In the genomic region with DNA sequence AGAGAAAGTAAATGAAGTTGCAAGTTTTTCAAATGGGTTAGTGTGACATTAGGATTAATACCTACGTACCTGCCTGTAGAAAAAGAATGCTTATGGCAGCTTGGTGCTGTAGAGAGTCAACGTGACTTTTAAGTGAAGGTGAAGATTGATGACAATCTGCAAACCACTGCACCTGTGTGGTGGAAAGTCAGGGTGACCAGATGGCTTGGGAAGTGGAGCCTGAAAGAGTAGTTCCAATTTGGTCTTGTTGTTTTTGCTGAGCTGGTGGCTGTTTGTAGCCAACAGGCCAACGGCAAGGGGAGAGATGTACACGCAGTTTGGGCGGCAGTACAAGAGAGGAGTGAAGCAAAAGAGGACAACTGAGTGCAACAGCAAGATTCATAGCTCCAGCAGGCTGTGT, we compare ENCODE assay signal across 16 cellular contexts.
DNase-seq lines count a peak whose midpoint lies in the region; ATAC-seq and TF ChIP-seq lines count a peak whose summit lies in the region.
"Had no signal": no experiment of that assay in that cellular context is flagged by ENCODE, and none has a peak within 500 bp of the region (broad histone marks: within the 10 kb centered on the region; RNA-seq: fewer than 3 reads in every experiment).

No MANE protein-coding gene starts in this region.

- H3K9me3 Mint-ChIP-seq in CD4-positive, CD25-positive, alpha-beta regulatory T cell, result no peaks in the 10 kb centered on the region
- no peaks in the 10 kb centered on the region for H3K9me3 Mint-ChIP-seq in CD8-positive, alpha-beta T cell
- no peaks in the 10 kb centered on the region for H3K9me3 Mint-ChIP-seq in central memory CD8-positive, alpha-beta T cell
- H3K9me3 Mint-ChIP-seq: CD8-positive, alpha-beta memory T cell had no signal

- no peaks in the 10 kb centered on the region for H3K27me3 ChIP-seq in CD4-positive, CD25-positive, alpha-beta regulatory T cell (ENCODE audit: control insufficient read depth, insufficient read depth, low read length)
- no peaks in the 10 kb centered on the region for H3K27me3 ChIP-seq in CD8-positive, alpha-beta T cell (ENCODE audit: insufficient read depth, low read length)
- no peaks in the 10 kb centered on the region for H3K27me3 ChIP-seq in OCI-LY1 (ENCODE audit: insufficient read depth, low read length)
- H3K27me3 ChIP-seq: BLaER1 treated with 17β-estradiol and CSF1 and Interleukin-3, amounts not matched to agents 10 nM and 100 nM had no signal

- H3K36me3 ChIP-seq in CD4-positive, CD25-positive, alpha-beta regulatory T cell (ENCODE audit: control insufficient read depth, insufficient read depth, low read length), result no peaks in the 10 kb centered on the region
- no peaks in the 10 kb centered on the region for H3K36me3 ChIP-seq in CD8-positive, alpha-beta T cell (ENCODE audit: insufficient read depth, low read length)
- no peaks in the 10 kb centered on the region for H3K36me3 ChIP-seq in OCI-LY1 (ENCODE audit: insufficient read depth, low read length)
- H3K36me3 ChIP-seq: BLaER1 treated with 17β-estradiol and CSF1 and Interleukin-3, amounts not matched to agents 10 nM and 100 nM had no signal

- DNase-seq in CD4-positive, CD25-positive, alpha-beta regulatory T cell, result no peak
- DNase-seq in CD8-positive, alpha-beta T cell, result no peak
- DNase-seq in central memory CD8-positive, alpha-beta T cell (ENCODE audit: low spot score in 2 of 2), result no peak
- no peak for DNase-seq in NCI-H1105 (lab: John Stamatoyannopoulos, UW)
- no peak for DNase-seq in activated effector memory CD4-positive, alpha-beta T cell treated with Interleukin-2 at 50 U/mL for 16 hours
- no peak for DNase-seq in GDM1 (lab: John Stamatoyannopoulos, UW)
- DNase-seq: ACHN; Caco-2; CD8-positive, alpha-beta memory T cell; DMS53; GM23248; IMR-90 had no signal

- no peak overlapping the region for H2AFZ ChIP-seq in OCI-LY1 (ENCODE audit: low read length)
- H2AFZ ChIP-seq: GM23248 had no signal

- no peaks in the 10 kb centered on the region for H3K4me1 ChIP-seq in CD4-positive, CD25-positive, alpha-beta regulatory T cell (ENCODE audit: control insufficient read depth, insufficient read depth, low read length, poor library complexity, severe bottlenecking)
- peaks cover 12% of the 10 kb centered on the region for H3K4me1 ChIP-seq in CD8-positive, alpha-beta T cell (ENCODE audit: insufficient read depth, low read length)
- H3K4me1 ChIP-seq in OCI-LY1 (ENCODE audit: insufficient read depth, low read length, severe bottlenecking), result peaks cover 23% of the 10 kb centered on the region
- H3K4me1 ChIP-seq: Caco-2 had no signal

- ATAC-seq in CD4-positive, CD25-positive, alpha-beta regulatory T cell (ENCODE audit: low read depth in 2 of 2), result no peak
- no peak for ATAC-seq in CD8-positive, alpha-beta T cell
- no peak for ATAC-seq in central memory CD8-positive, alpha-beta T cell (replicated peaks; ENCODE audit: extremely low read depth, poor library complexity, severe bottlenecking)
- no peak for ATAC-seq in HG02885 (IDR thresholded peaks at IDR 0.05; ENCODE audit: poor library complexity, unreplicated experiment)
- ATAC-seq: HCT116 had no signal

- peaks cover 0 to 29% (median 20%) of the 10 kb centered on the region in 4 donors for H3K4me1 Mint-ChIP-seq in CD4-positive, CD25-positive, alpha-beta regulatory T cell
- peaks cover 49% of the 10 kb centered on the region for H3K4me1 Mint-ChIP-seq in CD8-positive, alpha-beta T cell (ENCODE audit: low read depth)
- H3K4me1 Mint-ChIP-seq in central memory CD8-positive, alpha-beta T cell, result peaks cover 46% of the 10 kb centered on the region

- CTCF ChIA-PET in CD8-positive, alpha-beta T cell (lab: Charles Lee), result interaction anchor here (3.0 kb wide), 1 partner anchor 31 kb away, joined by 10 read pairs; no protein-coding TSS in a partner anchor

- H4K20me1 ChIP-seq in OCI-LY1 (ENCODE audit: insufficient read depth, low read length), result no peaks in the 10 kb centered on the region

- no peaks in the 10 kb centered on the region for H3F3A ChIP-seq in OCI-LY1 (ENCODE audit: insufficient read depth, low read length)

- no peak for TF ChIP-seq CTCF in CD8-positive, alpha-beta T cell (IDR thresholded peaks at IDR 0.05)
- no peak for TF ChIP-seq CTCF in OCI-LY1 (IDR thresholded peaks at IDR 0.05; ENCODE audit: low read length)

- H3K27ac Mint-ChIP-seq in CD4-positive, CD25-positive, alpha-beta regulatory T cell, result peak overlapping the region in 2 of 3 donors; percentile 20 to 63
- peak overlapping the region; percentile 3 for H3K27ac Mint-ChIP-seq in CD8-positive, alpha-beta T cell
- peak overlapping the region; percentile 64 for H3K27ac Mint-ChIP-seq in central memory CD8-positive, alpha-beta T cell (ENCODE audit: low read depth)

- no peak overlapping the region for H3K4me3 Mint-ChIP-seq in CD4-positive, CD25-positive, alpha-beta regulatory T cell
- H3K4me3 Mint-ChIP-seq in CD8-positive, alpha-beta T cell, result no peak overlapping the region
- no peak overlapping the region for H3K4me3 Mint-ChIP-seq in central memory CD8-positive, alpha-beta T cell
- H3K4me3 Mint-ChIP-seq: CD8-positive, alpha-beta memory T cell had no signal

- no peak overlapping the region for H3K9ac ChIP-seq in OCI-LY1 (ENCODE audit: low read length)
- H3K9ac ChIP-seq: BLaER1 treated with 17β-estradiol and CSF1 and Interleukin-3, amounts not matched to agents 10 nM and 100 nM; GM23248 had no signal

- H3K79me2 ChIP-seq in OCI-LY1 (ENCODE audit: insufficient read depth, low read length), result no peaks in the 10 kb centered on the region

- POLR2A ChIA-PET in CD8-positive, alpha-beta T cell (lab: Charles Lee), result interaction anchor here (0.6 to 2.1 kb wide), 2 partner anchors 78 to 402 kb away, joined by 3 to 5 read pairs; a partner anchor contains a TSS

- H3K4me3 ChIP-seq in CD4-positive, CD25-positive, alpha-beta regulatory T cell (ENCODE audit: low read depth, low read length), result no peak overlapping the region
- H3K4me3 ChIP-seq in CD8-positive, alpha-beta T cell (ENCODE audit: low read depth, low read length), result no peak overlapping the region
- H3K4me3 ChIP-seq in OCI-LY1 (ENCODE audit: low read depth, low read length, poor library complexity, severe bottlenecking), result no peak overlapping the region
- H3K4me3 ChIP-seq: BLaER1 treated with 17β-estradiol and CSF1 and Interleukin-3, amounts not matched to agents 10 nM and 100 nM; GM23248 had no signal

- intact Hi-C loops in CD8-positive, alpha-beta T cell (cut with DNase I, micrococcal nuclease), result loop anchor here in 1 of 2 experiments (2.0 kb wide), 1 partner anchor 16 kb away; no protein-coding TSS in a partner anchor

- H3K36me3 Mint-ChIP-seq in CD4-positive, CD25-positive, alpha-beta regulatory T cell, result peaks cover 9% of the 10 kb centered on the region
- H3K36me3 Mint-ChIP-seq in CD8-positive, alpha-beta T cell, result no peaks in the 10 kb centered on the region
- H3K36me3 Mint-ChIP-seq in central memory CD8-positive, alpha-beta T cell (ENCODE audit: insufficient read depth), result peaks cover 7% of the 10 kb centered on the region

- H3K9me3 ChIP-seq in CD4-positive, CD25-positive, alpha-beta regulatory T cell (ENCODE audit: control insufficient read depth in 2 of 2, low read length in 2 of 2), result no peaks in the 10 kb centered on the region
- H3K9me3 ChIP-seq in CD8-positive, alpha-beta T cell (ENCODE audit: low read length), result no peaks in the 10 kb centered on the region
- H3K9me3 ChIP-seq in OCI-LY1 (ENCODE audit: low read length), result no peaks in the 10 kb centered on the region
- H3K9me3 ChIP-seq: BLaER1 treated with 17β-estradiol and CSF1 and Interleukin-3, amounts not matched to agents 10 nM and 100 nM; Caco-2 had no signal

- H3K27ac ChIP-seq in CD4-positive, CD25-positive, alpha-beta regulatory T cell (ENCODE audit: insufficient read depth, low read length, poor library complexity, severe bottlenecking), result no peak overlapping the region
- H3K27ac ChIP-seq in CD8-positive, alpha-beta T cell (ENCODE audit: low read depth, low read length), result no peak overlapping the region
- peak overlapping the region; percentile 29 for H3K27ac ChIP-seq in OCI-LY1 (ENCODE audit: low read depth, low read length, poor library complexity, severe bottlenecking)
- H3K27ac ChIP-seq: BLaER1 treated with 17β-estradiol and CSF1 and Interleukin-3, amounts not matched to agents 10 nM and 100 nM; GM23248 had no signal

- H3K4me2 ChIP-seq in OCI-LY1 (ENCODE audit: low read length), result peak overlapping the region; percentile 2; the same call in 1 of the 2 replicates

- H3K27me3 Mint-ChIP-seq in CD4-positive, CD25-positive, alpha-beta regulatory T cell, result no peaks in the 10 kb centered on the region
- no peaks in the 10 kb centered on the region for H3K27me3 Mint-ChIP-seq in CD8-positive, alpha-beta T cell (ENCODE audit: low read depth)
- no peaks in the 10 kb centered on the region for H3K27me3 Mint-ChIP-seq in central memory CD8-positive, alpha-beta T cell
- H3K27me3 Mint-ChIP-seq: CD8-positive, alpha-beta memory T cell had no signal

- no peaks in the 10 kb centered on the region for H3K9me2 ChIP-seq in OCI-LY1 (ENCODE audit: low read depth, low read length)

Comparison
In these comparisons a context has a peak if more than half of its experiments do, and no peak if none do; other contexts are left out.
1. H3K27ac Mint-ChIP-seq: peak in every context shown above with its lines; median percentile 64 in central memory CD8-positive, alpha-beta T cell; 42 in CD4-positive, CD25-positive, alpha-beta regulatory T cell; 3 in CD8-positive, alpha-beta T cell.